8 cellular contexts compared by ENCODE assay signal in the genomic region with DNA sequence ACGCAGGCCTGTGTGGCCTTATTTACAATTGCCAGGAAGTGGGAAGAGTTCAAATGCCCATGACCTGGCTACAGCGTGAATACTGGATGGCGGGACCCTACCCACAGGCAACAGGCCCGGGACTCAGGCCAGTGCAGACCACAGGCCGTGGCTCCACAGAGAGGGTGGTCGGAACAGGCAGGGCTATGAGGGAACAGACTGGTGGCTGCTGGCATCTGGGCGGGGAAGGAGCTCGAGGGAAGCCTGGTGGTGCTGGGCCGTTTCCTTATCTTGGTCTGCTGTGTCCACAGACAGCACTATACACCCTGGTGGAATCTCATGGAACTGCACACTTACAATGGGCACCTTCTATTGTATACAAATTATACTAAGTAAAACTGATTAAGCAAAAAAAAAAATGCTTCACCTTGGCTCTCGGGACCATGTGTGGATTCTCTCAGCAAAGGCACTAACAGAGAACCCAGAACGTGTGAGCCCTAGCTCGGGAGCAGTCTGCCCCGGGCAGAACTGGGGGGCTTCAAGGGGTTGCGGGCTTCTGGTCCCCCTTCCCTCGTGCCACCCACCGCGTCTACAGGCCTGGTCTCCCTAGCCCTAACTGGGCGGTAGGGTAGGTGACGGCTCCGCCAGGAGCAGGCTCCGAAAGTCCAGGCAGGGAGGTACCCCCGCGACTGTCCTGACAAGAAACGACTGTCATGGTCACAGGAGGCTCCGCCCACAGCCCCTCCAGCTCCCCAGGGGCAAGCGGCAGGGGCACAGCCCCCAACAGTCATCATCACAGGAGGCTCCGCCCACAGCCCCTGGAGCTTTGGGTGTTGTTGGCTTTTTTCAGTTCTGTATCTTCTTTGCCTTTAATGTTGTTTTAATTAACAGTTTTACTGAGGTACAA. TPM values are rescaled to one million over a fixed set of nuclear protein-coding genes. Genes with fewer than 3 reads are reported as not detected.
DNase-seq lines count a peak whose midpoint lies in the region; ATAC-seq, FAIRE-seq and TF ChIP-seq lines count a peak whose summit lies in the region.

No MANE protein-coding gene starts in this region.

- H3K9ac ChIP-seq in H9 (ENCODE audit: extremely low read depth, insufficient read length, low read length) (no peak overlapping the region), HepG2 (ENCODE audit: insufficient read depth, low read depth, low read length) (no peak overlapping the region)

- no peaks in the 10 kb centered on the region for H3K27me3 ChIP-seq in H9 (ENCODE audit: insufficient read depth, low read length)
- H3K27me3 ChIP-seq in PC-9 (ENCODE audit: insufficient read depth, low read depth) = no peaks in the 10 kb centered on the region
- no peaks in the 10 kb centered on the region for H3K27me3 ChIP-seq in HepG2 (ENCODE audit: control insufficient read depth in 1 of 2, insufficient read depth in 2 of 2, low read length in 2 of 2)
- H3K27me3 ChIP-seq in tibial nerve = no peaks in the 10 kb centered on the region

- TF ChIP-seq EP300 in HepG2 (IDR thresholded peaks at IDR 0.05; ENCODE audit: low read depth in 2 of 2, low read length in 2 of 2) = no peak
- TF ChIP-seq EP300 in HepG2 (CRISPR knock-in tag; IDR thresholded peaks at IDR 0.05; ENCODE audit: borderline replicate concordance) = no peak
- TF ChIP-seq EP300 in tibial nerve (IDR thresholded peaks at IDR 0.05) = no peak

- no peak overlapping the region for H3T11ph ChIP-seq in H9 (ENCODE audit: low read length)

- no peak overlapping the region for H3K18ac ChIP-seq in H9 (ENCODE audit: insufficient read length, low read depth, low read length)

- no peak overlapping the region for H2BK5ac ChIP-seq in H9 (ENCODE audit: insufficient read length, low read length)

- no peaks in the 10 kb centered on the region for H3K36me3 ChIP-seq in PC-9 (ENCODE audit: low read depth)
- H3K36me3 ChIP-seq in HepG2 (replicated peaks in 1 of 2; ENCODE audit: control insufficient read depth in 1 of 2, insufficient read depth in 2 of 2, low read length in 2 of 2) = peaks cover 18 to 52% of the 10 kb centered on the region in 2 experiments; a peak in 4 of 5 replicates
- H3K36me3 ChIP-seq in tibial nerve = peaks cover 0 to 71% (median 2%) of the 10 kb centered on the region in 3 donors

- no peak overlapping the region for H4K91ac ChIP-seq in H9 (ENCODE audit: insufficient read length, low read depth, low read length)

- in situ Hi-C loops in HepG2 (cut with HindIII; ENCODE audit: extremely low pct_ligation_motif_present, low pct_unique_long_range_greater_than_20kb) = no loop called here

- no peak for TF ChIP-seq POLR2A in HepG2 (IDR thresholded peaks at IDR 0.05; ENCODE audit: insufficient read depth in 1 of 2, low read depth in 2 of 2, low read length in 2 of 2)
- TF ChIP-seq POLR2A in tibial nerve (IDR thresholded peaks at IDR 0.05) = no peak

- H3K4me1 ChIP-seq in H9 (ENCODE audit: insufficient read depth, low read length) (no peaks in the 10 kb centered on the region), PC-9 (replicated peaks; ENCODE audit: insufficient read depth) (no peaks in the 10 kb centered on the region), HepG2 (ENCODE audit: insufficient read depth, low read length) (no peaks in the 10 kb centered on the region), tibial nerve (peaks cover 0 to 12% (median 3%) of the 10 kb centered on the region in 4 donors)

- H3K4me2 ChIP-seq in H9 (ENCODE audit: insufficient read depth, insufficient read length, low read length) (no peak overlapping the region), PC-9 (no peak overlapping the region), HepG2 (ENCODE audit: low read depth, low read length) (no peak overlapping the region)

- no CpG with 5 or more reads among the region's 27 CpGs for WGBS in H9 (ENCODE audit: extremely low coverage, insufficient read length, low lambda C conversion rate)
- 84% methylated on average over 27 of the region's 27 CpGs for WGBS in HepG2 (ENCODE audit: low lambda C conversion rate)
- WGBS in tibial nerve, 2 donors = 55 to 56% methylated on average over 27 of the region's 27 CpGs

- no peaks in the 10 kb centered on the region for H3K79me1 ChIP-seq in H9 (ENCODE audit: insufficient read depth, low read depth, low read length, poor library complexity, severe bottlenecking)

- POLR2A ChIA-PET in PC-9 (lab: Charles Lee; ENCODE audit: unreplicated experiment) = no interaction called here
- POLR2A ChIA-PET in HepG2 (lab: Yijun Ruan, JAX) = interaction anchor here (0.9 to 1.3 kb wide), 2 partner anchors 22 to 38 kb away, joined by 3 read pairs; a partner anchor contains a TSS

- intact Hi-C loops in PC-9 (cut with micrococcal nuclease; ENCODE audit: unreplicated experiment) (loop anchor here (5.0 kb wide), 1 partner anchor 59 kb away; no protein-coding TSS in a partner anchor), HepG2 (cut with micrococcal nuclease; ENCODE audit: unreplicated experiment) (loop anchor here (5.0 kb wide), 1 partner anchor 59 kb away; no protein-coding TSS in a partner anchor)

- no peak overlapping the region for H2BK15ac ChIP-seq in H9 (ENCODE audit: low read depth, low read length)

- no peaks in the 10 kb centered on the region for H3K23me2 ChIP-seq in H9 (ENCODE audit: insufficient read length, low read depth, low read length, poor library complexity, severe bottlenecking)

- no peak for FAIRE-seq in D721Med (lab: Jason Lieb, UNC)
- peak; percentile 76 for FAIRE-seq in HepG2 (lab: Jason Lieb, UNC)

- H3K4ac ChIP-seq in H9 (ENCODE audit: low read depth, low read length) = no peak overlapping the region

- H3K27ac ChIP-seq in H9 (ENCODE audit: insufficient read length, low read depth, low read length) (no peak overlapping the region), PC-9 (no peak overlapping the region), HepG2 (ENCODE audit: extremely low read length, insufficient read depth, low read length) (no peak overlapping the region), tibial nerve (peak overlapping the region in 1 of 4 donors; percentile 56)

- H2AFZ ChIP-seq in H9 (ENCODE audit: low read length) (no peak overlapping the region), PC-9 (no peak overlapping the region), HepG2 (ENCODE audit: low read length) (no peak overlapping the region)

- H3K36me3 Mint-ChIP-seq in H9 (ENCODE audit: insufficient read depth in 1 of 3, low read depth in 3 of 3) = peaks cover 0 to 27% (median 16%) of the 10 kb centered on the region in 3 experiments; a peak in 5 of 7 replicates

- TF ChIP-seq RAD21 in HepG2 (CRISPR knock-in tag; IDR thresholded peaks at IDR 0.05) = peak; percentile 39; the same call in 1 of the 2 replicates

- H3K4me1 Mint-ChIP-seq in H9 = peaks cover 3% of the 10 kb centered on the region in 2 experiments; a peak in 2 of 4 replicates

- H2BK120ac ChIP-seq in H9 (ENCODE audit: low read depth, low read length, poor library complexity, severe bottlenecking) = no peak overlapping the region

- no peak overlapping the region for H2BK12ac ChIP-seq in H9 (ENCODE audit: insufficient read length, low read depth, low read length)

- no peak overlapping the region for H2BK20ac ChIP-seq in H9 (ENCODE audit: low read depth, low read length, poor library complexity, severe bottlenecking)

- CTCF ChIA-PET in PC-9 (lab: Charles Lee) = interaction anchor here (0.6 to 0.8 kb wide), 3 partner anchors 26 to 59 kb away, joined by 3 to 11 read pairs (median 4); no protein-coding TSS in a partner anchor
- CTCF ChIA-PET in HepG2 (lab: Yijun Ruan, JAX; ENCODE audit: low intra/inter-chr PET ratio, low total read pairs) = interaction anchor here (1.3 to 1.4 kb wide), 2 partner anchors 58 to 99 kb away, joined by 4 to 20 read pairs; no protein-coding TSS in a partner anchor

- peak overlapping the region in 1 of 3 experiments; percentile 81; a peak in 2 of 7 replicates for H3K27ac Mint-ChIP-seq in H9

- no peak overlapping the region for H3K4me3 ChIP-seq in PC-9
- no peak overlapping the region for H3K4me3 ChIP-seq in HepG2 (replicated peaks in 1 of 3; ENCODE audit: insufficient read depth in 1 of 3, low read depth in 2 of 3, low read length in 3 of 3)
- no peak overlapping the region for H3K4me3 ChIP-seq in tibial nerve

- H3K9me3 ChIP-seq in H9 (ENCODE audit: control insufficient read depth, low read depth, low read length) (no peaks in the 10 kb centered on the region), PC-9 (ENCODE audit: insufficient read depth, low read depth) (no peaks in the 10 kb centered on the region), HepG2 (ENCODE audit: low read length) (no peaks in the 10 kb centered on the region), tibial nerve (no peaks in the 10 kb centered on the region)

- H3K9me3 Mint-ChIP-seq in H9 = no peaks in the 10 kb centered on the region

- TF ChIP-seq CTCF in D721Med (IDR thresholded peaks at IDR 0.05; ENCODE audit: insufficient read depth, missing control alignments) = peak; percentile 59
- TF ChIP-seq CTCF in H9 (conservative IDR thresholded peaks at IDR 0.05) = peak; percentile 59
- TF ChIP-seq CTCF in PC-9 (conservative IDR thresholded peaks at IDR 0.05) = peak; percentile 66
- peak; percentile 65 for TF ChIP-seq CTCF in HepG2 (CRISPR knock-in tag; IDR thresholded peaks at IDR 0.05)
- peak; percentile 57 to 85 (median 71) for TF ChIP-seq CTCF in tibial nerve (IDR thresholded peaks at IDR 0.05)

- H3K79me2 ChIP-seq in H9 (ENCODE audit: insufficient read depth, low read length) (no peaks in the 10 kb centered on the region), PC-9 (ENCODE audit: low read depth) (no peaks in the 10 kb centered on the region), HepG2 (ENCODE audit: insufficient read depth, low read length) (no peaks in the 10 kb centered on the region)

- no TSS peak for BruUV-seq in PC-9 (replicated peaks; lab: Mats Ljungman, UMichigan)
- no TSS peak for BruUV-seq in HepG2 (replicated peaks; lab: Mats Ljungman, UMichigan)

- no peak overlapping the region for H4K5ac ChIP-seq in H9 (ENCODE audit: insufficient read length, low read depth, low read length)

- no peak overlapping the region for H2AK5ac ChIP-seq in H9 (ENCODE audit: insufficient read length, low read length)

- H3K23ac ChIP-seq in H9 (ENCODE audit: insufficient read length, low read depth, low read length) = no peak overlapping the region

- H3K4me3 Mint-ChIP-seq in H9 = no peak overlapping the region

- no peaks in the 10 kb centered on the region for H3K27me3 Mint-ChIP-seq in H9 (ENCODE audit: low read depth)

- peak; percentile 78 for ATAC-seq in HepG2
- no peak for ATAC-seq in GM18520 (IDR thresholded peaks at IDR 0.05; ENCODE audit: unreplicated experiment)
- ATAC-seq in GM18511 (IDR thresholded peaks at IDR 0.05; ENCODE audit: unreplicated experiment) = no peak

- H3K9me2 ChIP-seq in PC-9 (ENCODE audit: insufficient read depth) = no peaks in the 10 kb centered on the region

- H4K20me1 ChIP-seq in H9 (ENCODE audit: control insufficient read depth, insufficient read depth, insufficient read length) = no peaks in the 10 kb centered on the region
- H4K20me1 ChIP-seq in PC-9 (ENCODE audit: insufficient read depth) = no peaks in the 10 kb centered on the region
- no peaks in the 10 kb centered on the region; the same call in 1 of the 2 replicates for H4K20me1 ChIP-seq in HepG2 (ENCODE audit: insufficient read depth, low read length)

- no peaks in the 10 kb centered on the region for H3F3A ChIP-seq in PC-9 (ENCODE audit: insufficient read depth, low read depth)

- H3K56ac ChIP-seq in H9 (ENCODE audit: insufficient read length, low read depth, low read length) = no peak overlapping the region

- DNase-seq in D721Med (ENCODE audit: insufficient read length, low spot score) = no peak
- DNase-seq in H9 = no peak
- peak; percentile 45 to 53 for DNase-seq in PC-9
- DNase-seq in cerebellum (ENCODE audit: low spot score) = peak; percentile 83
- peak; percentile 62 for DNase-seq in HepG2 (ENCODE audit: low spot score)
- DNase-seq in tibial nerve (ENCODE audit: low spot score in 2 of 2) = peak; percentile 29 to 83

- H4K8ac ChIP-seq in H9 (replicated peaks; ENCODE audit: insufficient read length, low read depth, low read length) = no peak overlapping the region

- H3K14ac ChIP-seq in H9 (ENCODE audit: insufficient read depth, low read length) = no peak overlapping the region

RNA-seq across cellular contexts. Expression of a gene that starts 21.8 kb away (rescaled TPM):
- total RNA-seq in H9 (2021) (16.3 and 16.5 TPM in 2 replicates), PC-9 (2021) (24.4 and 33.4 TPM in 2 replicates), cerebellum (13.3 TPM), HepG2 (2016; rRNA removed; fragmentation: Illumina TruSeq; extraction: Trizol) (11.1 and 16.8 TPM in 2 replicates), tibial nerve (10 to 100 TPM in 3 of 4 donors, 1 to 10 TPM in 1; 9.2 to 35.0 (median 20.9) TPM)
- 2.2 and 3.5 TPM in 2 replicates for total RNA-seq in HepG2 (2016; cell fraction: cytosol; rRNA removed; fragmentation: Illumina TruSeq; extraction: Trizol; ENCODE audit: low read depth)
- total RNA-seq in HepG2 (2016; cell fraction: insoluble cytoplasmic fraction; rRNA removed; fragmentation: Illumina TruSeq; extraction: Trizol) = 8.4 and 18.4 TPM in 2 replicates
- 5.8 and 6.2 TPM in 2 replicates for total RNA-seq in HepG2 (2016; cell fraction: membrane; rRNA removed; fragmentation: Illumina TruSeq; extraction: Trizol)
- total RNA-seq in HepG2 (2016; cell fraction: nucleus; rRNA removed; fragmentation: Illumina TruSeq; extraction: Trizol) = 10.7 and 12.3 TPM in 2 replicates
- polyA plus RNA-seq in HepG2 (2011; rRNA removed) = 5.0 and 5.6 TPM in 2 replicates
- polyA plus RNA-seq in HepG2 (2011; cell fraction: cytosol; rRNA removed) = 3.0 and 5.8 TPM in 2 replicates
- polyA plus RNA-seq in HepG2 (2011; cell fraction: nucleus; rRNA removed) = 31.7 and 46.2 TPM in 2 replicates
- polyA plus RNA-seq in HepG2 (2012) = 6.3 and 6.8 TPM in 2 replicates
- 2.7 and 3.3 TPM in 2 replicates for polyA plus RNA-seq in HepG2 (2016; cell fraction: cytosol; fragmentation: Illumina TruSeq; extraction: Trizol; ENCODE audit: low read depth)
- 11.8 and 13.5 TPM in 2 replicates for polyA plus RNA-seq in HepG2 (2016; cell fraction: insoluble cytoplasmic fraction; fragmentation: Illumina TruSeq; extraction: Trizol; ENCODE audit: low read depth)
- polyA plus RNA-seq in HepG2 (2016; cell fraction: membrane; fragmentation: Illumina TruSeq; extraction: Trizol; ENCODE audit: low read depth) = 4.3 and 4.6 TPM in 2 replicates
- polyA plus RNA-seq in HepG2 (2016; cell fraction: nucleus; fragmentation: Illumina TruSeq; extraction: Trizol; ENCODE audit: insufficient read depth, low read depth) = 35.7 and 41.4 TPM in 2 replicates
- 4.8 and 5.8 TPM in 2 replicates for polyA minus RNA-seq in HepG2 (2011; rRNA and poly(A)+ RNA removed; ENCODE audit: low replicate concordance)
- polyA minus RNA-seq in HepG2 (2011; cell fraction: cytosol; rRNA and poly(A)+ RNA removed) = 3.0 and 4.2 TPM in 2 replicates
- polyA minus RNA-seq in HepG2 (2011; cell fraction: nucleus; rRNA and poly(A)+ RNA removed) = 7.6 and 8.0 TPM in 2 replicates

RNA-seq across cellular contexts. Expression of a gene that starts 34.9 kb away (rescaled TPM):
- 2.3 and 2.4 TPM in 2 replicates for total RNA-seq in H9 (2021)
- total RNA-seq in PC-9 (2021) = 0.46 and 2.4 TPM in 2 replicates
- total RNA-seq in cerebellum = 7.3 TPM
- 6.1 and 8.4 TPM in 2 replicates for total RNA-seq in HepG2 (2016; rRNA removed; fragmentation: Illumina TruSeq; extraction: Trizol)
- 1.5 and 2.0 TPM in 2 replicates for total RNA-seq in HepG2 (2016; cell fraction: cytosol; rRNA removed; fragmentation: Illumina TruSeq; extraction: Trizol; ENCODE audit: low read depth)
- total RNA-seq in HepG2 (2016; cell fraction: insoluble cytoplasmic fraction; rRNA removed; fragmentation: Illumina TruSeq; extraction: Trizol) = 5.3 and 9.5 TPM in 2 replicates
- total RNA-seq in HepG2 (2016; cell fraction: membrane; rRNA removed; fragmentation: Illumina TruSeq; extraction: Trizol) = 2.9 and 3.0 TPM in 2 replicates
- total RNA-seq in HepG2 (2016; cell fraction: nucleus; rRNA removed; fragmentation: Illumina TruSeq; extraction: Trizol) = 9.7 and 12.6 TPM in 2 replicates
- polyA plus RNA-seq in HepG2 (2011; rRNA removed) = 2.9 and 5.2 TPM in 2 replicates
- 2.9 and 4.3 TPM in 2 replicates for polyA plus RNA-seq in HepG2 (2011; cell fraction: cytosol; rRNA removed)
- polyA plus RNA-seq in HepG2 (2011; cell fraction: nucleus; rRNA removed) = 15.0 and 16.5 TPM in 2 replicates
- 4.4 and 8.0 TPM in 2 replicates for polyA plus RNA-seq in HepG2 (2012)
- 0.54 and 0.65 TPM in 2 replicates for polyA plus RNA-seq in HepG2 (2016; cell fraction: cytosol; fragmentation: Illumina TruSeq; extraction: Trizol; ENCODE audit: low read depth)
- polyA plus RNA-seq in HepG2 (2016; cell fraction: insoluble cytoplasmic fraction; fragmentation: Illumina TruSeq; extraction: Trizol; ENCODE audit: low read depth) = 5.7 and 6.0 TPM in 2 replicates
- polyA plus RNA-seq in HepG2 (2016; cell fraction: membrane; fragmentation: Illumina TruSeq; extraction: Trizol; ENCODE audit: low read depth) = 1.1 and 1.8 TPM in 2 replicates
- polyA plus RNA-seq in HepG2 (2016; cell fraction: nucleus; fragmentation: Illumina TruSeq; extraction: Trizol; ENCODE audit: insufficient read depth, low read depth) = 14.7 and 18.3 TPM in 2 replicates
- 20.3 and 42.0 TPM in 2 replicates for polyA minus RNA-seq in HepG2 (2011; rRNA and poly(A)+ RNA removed; ENCODE audit: low replicate concordance)
- 7.4 and 11.0 TPM in 2 replicates for polyA minus RNA-seq in HepG2 (2011; cell fraction: cytosol; rRNA and poly(A)+ RNA removed)
- polyA minus RNA-seq in HepG2 (2011; cell fraction: nucleus; rRNA and poly(A)+ RNA removed) = 3.6 and 4.6 TPM in 2 replicates
- total RNA-seq in tibial nerve = 100 to 1,000 TPM; 247 to 385 (median 322) TPM

RNA-seq across cellular contexts. Expression of a gene that starts 35.6 kb away (rescaled TPM):
- total RNA-seq in H9 (2021) (not detected in 2 replicates), PC-9 (2021) (not detected in 2 replicates), cerebellum (not detected), HepG2 (2016; rRNA removed; fragmentation: Illumina TruSeq; extraction: Trizol) (0.18 TPM in 1 of 2 replicates, not detected in the other), tibial nerve (not detected)
- 0.40 and 0.53 TPM in 2 replicates for total RNA-seq in HepG2 (2016; cell fraction: cytosol; rRNA removed; fragmentation: Illumina TruSeq; extraction: Trizol; ENCODE audit: low read depth)
- 0.13 and 0.22 TPM in 2 replicates for total RNA-seq in HepG2 (2016; cell fraction: insoluble cytoplasmic fraction; rRNA removed; fragmentation: Illumina TruSeq; extraction: Trizol)
- 0.25 and 0.28 TPM in 2 replicates for total RNA-seq in HepG2 (2016; cell fraction: membrane; rRNA removed; fragmentation: Illumina TruSeq; extraction: Trizol)
- 0.28 TPM in 1 of 2 replicates, not detected in the other for total RNA-seq in HepG2 (2016; cell fraction: nucleus; rRNA removed; fragmentation: Illumina TruSeq; extraction: Trizol)
- 0.18 and 0.24 TPM in 2 replicates for polyA plus RNA-seq in HepG2 (2011; rRNA removed)
- polyA plus RNA-seq in HepG2 (2011; cell fraction: cytosol; rRNA removed) = 0.11 TPM in 1 of 2 replicates, not detected in the other
- polyA plus RNA-seq in HepG2 (2011; cell fraction: nucleus; rRNA removed) = 0.21 and 0.42 TPM in 2 replicates
- not detected in 2 replicates for polyA plus RNA-seq in HepG2 (2012)
- 0.29 and 0.34 TPM in 2 replicates for polyA plus RNA-seq in HepG2 (2016; cell fraction: cytosol; fragmentation: Illumina TruSeq; extraction: Trizol; ENCODE audit: low read depth)
- 0.39 and 0.44 TPM in 2 replicates for polyA plus RNA-seq in HepG2 (2016; cell fraction: insoluble cytoplasmic fraction; fragmentation: Illumina TruSeq; extraction: Trizol; ENCODE audit: low read depth)
- polyA plus RNA-seq in HepG2 (2016; cell fraction: membrane; fragmentation: Illumina TruSeq; extraction: Trizol; ENCODE audit: low read depth) = 0.14 and 0.19 TPM in 2 replicates
- 0.36 TPM in 1 of 2 replicates, not detected in the other for polyA plus RNA-seq in HepG2 (2016; cell fraction: nucleus; fragmentation: Illumina TruSeq; extraction: Trizol; ENCODE audit: insufficient read depth, low read depth)
- polyA minus RNA-seq in HepG2 (2011; rRNA and poly(A)+ RNA removed; ENCODE audit: low replicate concordance) = 0.09 and 0.18 TPM in 2 replicates
- polyA minus RNA-seq in HepG2 (2011; cell fraction: cytosol; rRNA and poly(A)+ RNA removed) = not detected in 2 replicates
- not detected in 2 replicates for polyA minus RNA-seq in HepG2 (2011; cell fraction: nucleus; rRNA and poly(A)+ RNA removed)

RNA-seq across cellular contexts. Expression of a gene that starts 37.9 kb away (rescaled TPM):
- total RNA-seq in H9 (2021) (36.2 and 38.8 TPM in 2 replicates), PC-9 (2021) (35.0 and 36.8 TPM in 2 replicates), cerebellum (9.8 TPM), HepG2 (2016; rRNA removed; fragmentation: Illumina TruSeq; extraction: Trizol) (8.5 and 18.8 TPM in 2 replicates), tibial nerve (100 to 1,000 TPM in 1 of 4 donors, 10 to 100 TPM in 3; 41.5 to 102 (median 73.9) TPM)
- 5.0 and 7.5 TPM in 2 replicates for total RNA-seq in HepG2 (2016; cell fraction: cytosol; rRNA removed; fragmentation: Illumina TruSeq; extraction: Trizol; ENCODE audit: low read depth)
- total RNA-seq in HepG2 (2016; cell fraction: insoluble cytoplasmic fraction; rRNA removed; fragmentation: Illumina TruSeq; extraction: Trizol) = 7.1 and 20.3 TPM in 2 replicates
- 7.0 and 8.1 TPM in 2 replicates for total RNA-seq in HepG2 (2016; cell fraction: membrane; rRNA removed; fragmentation: Illumina TruSeq; extraction: Trizol)
- 24.5 and 27.8 TPM in 2 replicates for total RNA-seq in HepG2 (2016; cell fraction: nucleus; rRNA removed; fragmentation: Illumina TruSeq; extraction: Trizol)
- 16.1 and 19.7 TPM in 2 replicates for polyA plus RNA-seq in HepG2 (2011; rRNA removed)
- polyA plus RNA-seq in HepG2 (2011; cell fraction: cytosol; rRNA removed) = 4.0 and 8.2 TPM in 2 replicates
- 328 and 418 TPM in 2 replicates for polyA plus RNA-seq in HepG2 (2011; cell fraction: nucleus; rRNA removed)
- 9.5 and 16.4 TPM in 2 replicates for polyA plus RNA-seq in HepG2 (2012)
- polyA plus RNA-seq in HepG2 (2016; cell fraction: cytosol; fragmentation: Illumina TruSeq; extraction: Trizol; ENCODE audit: low read depth) = 2.4 and 2.5 TPM in 2 replicates
- polyA plus RNA-seq in HepG2 (2016; cell fraction: insoluble cytoplasmic fraction; fragmentation: Illumina TruSeq; extraction: Trizol; ENCODE audit: low read depth) = 6.3 and 9.9 TPM in 2 replicates
- 4.3 and 6.0 TPM in 2 replicates for polyA plus RNA-seq in HepG2 (2016; cell fraction: membrane; fragmentation: Illumina TruSeq; extraction: Trizol; ENCODE audit: low read depth)
- 90.2 and 98.6 TPM in 2 replicates for polyA plus RNA-seq in HepG2 (2016; cell fraction: nucleus; fragmentation: Illumina TruSeq; extraction: Trizol; ENCODE audit: insufficient read depth, low read depth)
- polyA minus RNA-seq in HepG2 (2011; rRNA and poly(A)+ RNA removed; ENCODE audit: low replicate concordance) = 14.1 and 21.0 TPM in 2 replicates
- 3.4 and 3.7 TPM in 2 replicates for polyA minus RNA-seq in HepG2 (2011; cell fraction: cytosol; rRNA and poly(A)+ RNA removed)
- polyA minus RNA-seq in HepG2 (2011; cell fraction: nucleus; rRNA and poly(A)+ RNA removed) = 39.0 and 47.9 TPM in 2 replicates

RNA-seq across cellular contexts. Expression of a gene that starts 38.2 kb away (rescaled TPM):
- total RNA-seq in H9 (2021) = 53.1 and 60.1 TPM in 2 replicates
- 53.3 and 64.2 TPM in 2 replicates for total RNA-seq in PC-9 (2021)
- total RNA-seq in cerebellum = 15.7 TPM
- total RNA-seq in HepG2 (2016; rRNA removed; fragmentation: Illumina TruSeq; extraction: Trizol) = 213 and 233 TPM in 2 replicates
- total RNA-seq in HepG2 (2016; cell fraction: cytosol; rRNA removed; fragmentation: Illumina TruSeq; extraction: Trizol; ENCODE audit: low read depth) = 565 and 636 TPM in 2 replicates
- 209 and 214 TPM in 2 replicates for total RNA-seq in HepG2 (2016; cell fraction: insoluble cytoplasmic fraction; rRNA removed; fragmentation: Illumina TruSeq; extraction: Trizol)
- 441 and 487 TPM in 2 replicates for total RNA-seq in HepG2 (2016; cell fraction: membrane; rRNA removed; fragmentation: Illumina TruSeq; extraction: Trizol)
- total RNA-seq in HepG2 (2016; cell fraction: nucleus; rRNA removed; fragmentation: Illumina TruSeq; extraction: Trizol) = 99.9 and 114 TPM in 2 replicates
- 62.4 and 75.6 TPM in 2 replicates for polyA plus RNA-seq in HepG2 (2011; rRNA removed)
- 52.0 and 67.0 TPM in 2 replicates for polyA plus RNA-seq in HepG2 (2011; cell fraction: cytosol; rRNA removed)
- 67.0 and 99.7 TPM in 2 replicates for polyA plus RNA-seq in HepG2 (2011; cell fraction: nucleus; rRNA removed)
- polyA plus RNA-seq in HepG2 (2012) = 74.7 and 106 TPM in 2 replicates
- polyA plus RNA-seq in HepG2 (2016; cell fraction: cytosol; fragmentation: Illumina TruSeq; extraction: Trizol; ENCODE audit: low read depth) = 562 and 639 TPM in 2 replicates
- polyA plus RNA-seq in HepG2 (2016; cell fraction: insoluble cytoplasmic fraction; fragmentation: Illumina TruSeq; extraction: Trizol; ENCODE audit: low read depth) = 170 and 188 TPM in 2 replicates
- 357 and 397 TPM in 2 replicates for polyA plus RNA-seq in HepG2 (2016; cell fraction: membrane; fragmentation: Illumina TruSeq; extraction: Trizol; ENCODE audit: low read depth)
- 180 and 208 TPM in 2 replicates for polyA plus RNA-seq in HepG2 (2016; cell fraction: nucleus; fragmentation: Illumina TruSeq; extraction: Trizol; ENCODE audit: insufficient read depth, low read depth)
- 13.6 and 21.7 TPM in 2 replicates for polyA minus RNA-seq in HepG2 (2011; rRNA and poly(A)+ RNA removed; ENCODE audit: low replicate concordance)
- 4.9 and 8.2 TPM in 2 replicates for polyA minus RNA-seq in HepG2 (2011; cell fraction: cytosol; rRNA and poly(A)+ RNA removed)
- 26.2 and 31.2 TPM in 2 replicates for polyA minus RNA-seq in HepG2 (2011; cell fraction: nucleus; rRNA and poly(A)+ RNA removed)
- 10 to 100 TPM; 27.8 to 73.0 (median 61.1) TPM for total RNA-seq in tibial nerve

Comparison
In these comparisons a context has a peak if more than half of its experiments do, and no peak if none do; other contexts are left out.
1. DNase-seq: peak in PC-9 (2 of 2), cerebellum (single experiment), HepG2 (single experiment) and tibial nerve (2 of 2); none in D721Med (single experiment) and H9 (single experiment).
2. RNA of a gene that starts 34.9 kb away (total RNA-seq): 247 to 385 TPM in tibial nerve; 1.5 to 12.6 TPM in HepG2, 7.3 TPM in cerebellum (single experiment), 2.3 to 2.4 TPM in H9 and 0.46 to 2.4 TPM in PC-9; every median in the first group is over 10 times any median in the second.
3. Peak in every context shown above with its lines, with median percentiles within 50 percentile points of each other: CTCF ChIP-seq.